8 cellular contexts compared by ENCODE assay signal in the genomic region with DNA sequence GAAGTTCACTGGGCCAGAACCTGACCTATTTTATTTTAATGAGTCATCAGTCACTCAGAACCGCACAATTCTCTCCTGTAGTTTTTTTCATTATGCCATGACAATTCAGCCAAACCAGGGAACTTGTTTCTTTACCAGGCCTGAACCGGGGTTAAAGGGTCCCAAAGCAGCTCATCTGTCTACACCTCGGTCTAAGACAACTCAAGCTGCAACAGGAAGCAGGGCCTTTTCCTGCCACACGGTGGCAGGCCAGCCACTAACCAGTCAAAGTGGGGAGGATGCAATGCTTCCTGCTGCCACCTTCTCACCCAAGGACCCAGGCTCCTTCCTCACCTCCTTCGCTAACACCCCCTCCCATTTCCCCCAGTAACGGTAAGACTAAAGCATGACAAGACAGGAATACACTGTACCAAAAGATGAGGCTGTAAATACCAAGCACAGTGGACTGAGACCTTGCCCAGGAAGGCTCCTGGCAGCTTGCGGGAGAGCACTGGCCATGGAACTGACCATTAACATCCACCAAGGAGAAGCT. TPM values are rescaled to one million over a fixed set of nuclear protein-coding genes. Genes with fewer than 3 reads are reported as not detected.
DNase-seq lines count a peak whose midpoint lies in the region; ATAC-seq and TF ChIP-seq lines count a peak whose summit lies in the region.

No MANE protein-coding gene starts in this region.

- intact Hi-C loops in CD14-positive monocyte (cut with micrococcal nuclease) = loop anchor here (5.0 to 10.0 kb wide), 3 partner anchors 52 to 559 kb away; a partner anchor contains a TSS

- H3K27ac Mint-ChIP-seq in CD14-positive monocyte = no peak overlapping the region

- ATAC-seq in GM19351 (IDR thresholded peaks at IDR 0.05; ENCODE audit: unreplicated experiment) = peak; percentile 94
- ATAC-seq in GM18519 (IDR thresholded peaks at IDR 0.05; ENCODE audit: low FRiP score, unreplicated experiment) = no peak

- peak; percentile 83 for TF ChIP-seq CTCF in CD14-positive monocyte (IDR thresholded peaks at IDR 0.05)

- H3K4me3 Mint-ChIP-seq in CD14-positive monocyte = no peak overlapping the region

- H3K4me1 Mint-ChIP-seq in CD14-positive monocyte = peaks cover 8% of the 10 kb centered on the region

- peak; percentile 67 for DNase-seq in CD14-positive monocyte (ENCODE audit: low spot score)
- peak; percentile 33 for DNase-seq in HT1080 (ENCODE audit: low read depth)
- DNase-seq in T-helper 22 cell (ENCODE audit: low read depth) = peak; percentile 21
- peak; percentile 68 for DNase-seq in astrocyte of the hippocampus (ENCODE audit: low read depth, low spot score)
- DNase-seq in iris pigment epithelial cell (ENCODE audit: low read depth) = peak; percentile 53
- peak; percentile 45 for DNase-seq in stimulated activated CD4-positive, alpha-beta T cell treated with anti-CD3 and anti-CD28 coated beads, Interleukin-2, amount 100 ng/mL, for 4 hours (ENCODE audit: low read depth)

- H3K36me3 Mint-ChIP-seq in CD14-positive monocyte = no peaks in the 10 kb centered on the region

- no peaks in the 10 kb centered on the region for H3K9me3 Mint-ChIP-seq in CD14-positive monocyte

- peaks cover 14 to 20% (median 16%) of the 10 kb centered on the region in 3 donors for H3K27me3 Mint-ChIP-seq in CD14-positive monocyte (ENCODE audit: low read depth in 3 of 3)

RNA-seq across cellular contexts. Expression of a gene that starts 56.7 kb away (rescaled TPM):
- under 1 TPM; 0.41 to 0.79 TPM for polyA plus RNA-seq in CD14-positive monocyte
- total RNA-seq in HT1080 (2014; rRNA removed; shearing (Covaris generic)) = not detected in 2 replicates
- 0.29 and 0.51 TPM in 2 replicates for polyA plus RNA-seq in HT1080 (2015; cell fraction: cytosol; rRNA removed)
- 0.14 and 0.54 TPM in 2 replicates for polyA plus RNA-seq in HT1080 (2015; cell fraction: nucleus; rRNA removed)
